Comparison of ENCODE assay signal across 1 cellular context in genomic region chr9:99105152-99106043, GRCh38.
TF ChIP-seq lines count a peak whose summit lies in the region.

No MANE protein-coding gene starts in this region.

TF ChIP-seq in GM23338, 12 proteins besides CTCF, POLR2A, EP300 and RAD21 (continued from another document):
- TF ChIP-seq ZNF462 (CRISPR knock-in tag; IDR thresholded peaks at IDR 0.05), result no peak
- TF ChIP-seq NANOG (IDR thresholded peaks at IDR 0.05; ENCODE audit: borderline replicate concordance), result no peak
- no peak for TF ChIP-seq EZH2 (IDR thresholded peaks at IDR 0.05; ENCODE audit: low read depth, unreplicated experiment)
- no peak for TF ChIP-seq CREB1 (CRISPR knock-in tag; IDR thresholded peaks at IDR 0.05; ENCODE audit: low read depth)
